ENCODE assay signal across 8 cellular contexts in genomic region chr17:32486701-32487459, GRCh38. TPM values are rescaled to one million over a fixed set of nuclear protein-coding genes. Genes with fewer than 3 reads are reported as not detected.
DNase-seq lines count a peak whose midpoint lies in the region; ATAC-seq and TF ChIP-seq lines count a peak whose summit lies in the region.

CDK5R1 (plus strand) TSS chr17:32486993; CDS start chr17:32487621, 628 bp downstream.

- intact Hi-C loops in Panc1 (cut with micrococcal nuclease; ENCODE audit: unreplicated experiment): no loop called here

- H3K4me2 ChIP-seq in BLaER1 treated with 17β-estradiol and CSF1 and Interleukin-3, amounts not matched to agents 10 nM and 100 nM: peak within 1 kb of the TSS; percentile 90 to 99 (median 94)
- peak within 1 kb of the TSS; percentile 50 for H3K4me2 ChIP-seq in neural cell (ENCODE audit: low read length)

- in situ Hi-C loops in Panc1 (cut with HindIII; ENCODE audit: low pct_unique_long_range_greater_than_20kb, low sequenced_read_pairs): no loop called here

- peak; percentile 70 for TF ChIP-seq EP300 in neural cell (conservative IDR thresholded peaks at IDR 0.05; ENCODE audit: poor library complexity, severe bottlenecking)

- DNase-seq in Panc1 (ENCODE audit: low read depth, low spot score) (no peak), fibroblast of villous mesenchyme (ENCODE audit: low read depth) (peak; percentile 69), thoracic aorta (ENCODE audit: low spot score) (no peak)
- peak; percentile 65 for DNase-seq in activated effector memory CD4-positive, alpha-beta T cell treated with Interleukin-2 at 50 U/mL for 16 hours

- TF ChIP-seq CTCF in Panc1 (IDR thresholded peaks at IDR 0.05) (no peak), fibroblast of villous mesenchyme (IDR thresholded peaks at IDR 0.05; ENCODE audit: insufficient read depth, low read depth, low read length) (no peak), neural cell (IDR thresholded peaks at IDR 0.05; ENCODE audit: poor library complexity, severe bottlenecking) (no peak), thoracic aorta (IDR thresholded peaks at IDR 0.05) (no peak)

- ATAC-seq in GM19324 (IDR thresholded peaks at IDR 0.05; ENCODE audit: low FRiP score, unreplicated experiment): peak; percentile 33
- peak; percentile 26 for ATAC-seq in HG03565 (IDR thresholded peaks at IDR 0.05; ENCODE audit: unreplicated experiment)
- peak; percentile 74 for ATAC-seq in Panc1
- peak; percentile 57 for ATAC-seq in thoracic aorta (ENCODE audit: insufficient number of reproducible peaks, low FRiP score, low read depth)

- no peaks in the 10 kb centered on the region for H3K9me2 ChIP-seq in neural cell (ENCODE audit: insufficient read depth, low read length)

- H3F3A ChIP-seq in neural cell (ENCODE audit: insufficient read depth, low read length, poor library complexity, severe bottlenecking): peaks cover 3% of the 10 kb centered on the region

- H3K27ac ChIP-seq in BLaER1 treated with 17β-estradiol and CSF1 and Interleukin-3, amounts not matched to agents 10 nM and 100 nM: peak within 1 kb of the TSS in 10 of 11 experiments; percentile 40 to 88 (median 82); a peak in 19 of 22 replicates
- H3K27ac ChIP-seq in Panc1 (ENCODE audit: low read length) (peak within 1 kb of the TSS; percentile 84), neural cell (ENCODE audit: low read length) (peak within 1 kb of the TSS; percentile 96), thoracic aorta (peak within 1 kb of the TSS; percentile 35 to 55)

- H3K9ac ChIP-seq in BLaER1 treated with 17β-estradiol and CSF1 and Interleukin-3, amounts not matched to agents 10 nM and 100 nM: peak within 1 kb of the TSS; percentile 76 to 91 (median 84)
- peak within 1 kb of the TSS; percentile 96 for H3K9ac ChIP-seq in neural cell (ENCODE audit: low read length)

- H3K36me3 ChIP-seq in BLaER1 treated with 17β-estradiol and CSF1 and Interleukin-3, amounts not matched to agents 10 nM and 100 nM: peaks cover 8 to 48% (median 40%) of the 10 kb centered on the region in 11 experiments; a peak in 20 of 22 replicates
- H3K36me3 ChIP-seq in Panc1 (ENCODE audit: control insufficient read depth, insufficient read depth, low read length): peaks cover 10% of the 10 kb centered on the region; the same call in 1 of the 2 replicates
- peaks cover 26% of the 10 kb centered on the region for H3K36me3 ChIP-seq in neural cell (ENCODE audit: insufficient read depth, low read length)
- peaks cover 7% of the 10 kb centered on the region for H3K36me3 ChIP-seq in thoracic aorta

- peaks cover 18 to 73% (median 57%) of the 10 kb centered on the region in 10 experiments for H3K4me1 ChIP-seq in BLaER1 treated with 17β-estradiol and CSF1 and Interleukin-3, amounts not matched to agents 10 nM and 100 nM
- peaks cover 29% of the 10 kb centered on the region for H3K4me1 ChIP-seq in Panc1 (ENCODE audit: control insufficient read depth, insufficient read depth, low read length)
- peaks cover 15 to 30% of the 10 kb centered on the region in 2 donors for H3K4me1 ChIP-seq in thoracic aorta (ENCODE audit: control insufficient read depth in 1 of 2, low read depth in 2 of 2)

- H2AFZ ChIP-seq in neural cell (ENCODE audit: low read depth, low read length): peak within 1 kb of the TSS; percentile 19

- BruUV-seq in Panc1 (replicated peaks; lab: Mats Ljungman, UMichigan): no TSS peak

- H3K79me2 ChIP-seq in neural cell (replicated peaks; ENCODE audit: insufficient read depth, low read length): peaks cover 44% of the 10 kb centered on the region

- peak within 1 kb of the TSS; percentile 70 to 88 (median 80) for H3K4me3 ChIP-seq in BLaER1 treated with 17β-estradiol and CSF1 and Interleukin-3, amounts not matched to agents 10 nM and 100 nM
- H3K4me3 ChIP-seq in Panc1 (ENCODE audit: low read depth in 2 of 2, low read length in 2 of 2): peak within 1 kb of the TSS; percentile 47 to 64
- H3K4me3 ChIP-seq in fibroblast of villous mesenchyme (ENCODE audit: low read depth, low read length): peak within 1 kb of the TSS; percentile 55
- H3K4me3 ChIP-seq in neural cell (ENCODE audit: low read length): peak within 1 kb of the TSS; percentile 88
- peak within 1 kb of the TSS; percentile 69 for H3K4me3 ChIP-seq in thoracic aorta

- no peaks in the 10 kb centered on the region for H3K27me3 ChIP-seq in BLaER1 treated with 17β-estradiol and CSF1 and Interleukin-3, amounts not matched to agents 10 nM and 100 nM
- no peaks in the 10 kb centered on the region for H3K27me3 ChIP-seq in Panc1 (ENCODE audit: control insufficient read depth, insufficient read depth, low read length)
- H3K27me3 ChIP-seq in neural cell (ENCODE audit: insufficient read depth, low read depth, low read length): no peaks in the 10 kb centered on the region
- H3K27me3 ChIP-seq in thoracic aorta (replicated peaks; ENCODE audit: insufficient read depth): no peaks in the 10 kb centered on the region

- H4K20me1 ChIP-seq in BLaER1 treated with 17β-estradiol and CSF1 and Interleukin-3, amounts not matched to agents 10 nM and 100 nM: peaks cover 0 to 66% (median 54%) of the 10 kb centered on the region in 11 experiments; a peak in 21 of 22 replicates
- peaks cover 10% of the 10 kb centered on the region for H4K20me1 ChIP-seq in neural cell (ENCODE audit: insufficient read depth)

- POLR2A ChIA-PET in Panc1 (lab: Charles Lee): no interaction called here

- CTCF ChIA-PET in Panc1 (lab: Charles Lee): interaction anchor here (0.7 kb wide), 1 partner anchor 25 kb away, joined by 3 read pairs; no protein-coding TSS in a partner anchor

- no peak for TF ChIP-seq RAD21 in neural cell (conservative IDR thresholded peaks at IDR 0.05)

- H3K9me3 ChIP-seq in BLaER1 treated with 17β-estradiol and CSF1 and Interleukin-3, amounts not matched to agents 10 nM and 100 nM (replicated peaks in 1 of 11): no peaks in the 10 kb centered on the region
- no peaks in the 10 kb centered on the region for H3K9me3 ChIP-seq in Panc1 (ENCODE audit: control insufficient read depth, insufficient read depth, low read depth, low read length)
- no peaks in the 10 kb centered on the region for H3K9me3 ChIP-seq in neural cell (ENCODE audit: low read length)
- no peaks in the 10 kb centered on the region for H3K9me3 ChIP-seq in thoracic aorta

TF ChIP-seq in neural cell, 6 proteins besides CTCF, POLR2A, EP300 and RAD21:
- peak; percentile 22 for TF ChIP-seq POLR2AphosphoS5 (IDR thresholded peaks at IDR 0.05)
- no peak for TF ChIP-seq EZH2 (IDR thresholded peaks at IDR 0.05; ENCODE audit: borderline replicate concordance, insufficient read depth, low read length, poor library complexity, severe bottlenecking)
- no peak for TF ChIP-seq REST (IDR thresholded peaks at IDR 0.05; ENCODE audit: borderline replicate concordance)
- TF ChIP-seq SMC3 (conservative IDR thresholded peaks at IDR 0.05; ENCODE audit: poor library complexity): peak; percentile 51
- TF ChIP-seq MXI1 (conservative IDR thresholded peaks at IDR 0.05; ENCODE audit: poor library complexity, severe bottlenecking): no peak
- no peak for TF ChIP-seq TAF1 (IDR thresholded peaks at IDR 0.05; ENCODE audit: low read depth)
TF ChIP-seq in neural cell: peak in this region for 2.

RNA-seq across cellular contexts. Expression of gene CDK5R1, which starts in this region (rescaled TPM):
- 7.9 TPM for total RNA-seq in Panc1 (2021; ENCODE audit: unreplicated experiment)
- polyA plus RNA-seq in Panc1 (2012; ENCODE audit: insufficient read length): 6.8 TPM
- total RNA-seq in fibroblast of villous mesenchyme: 0.64 and 0.86 TPM in 2 replicates
- 199 and 213 TPM in 2 replicates for polyA plus RNA-seq in neural cell
- 271 and 294 TPM in 2 replicates for polyA minus RNA-seq in neural cell
- 1 to 10 TPM; 1.1 to 2.6 TPM for total RNA-seq in thoracic aorta

Comparison
In these comparisons a context has a peak if more than half of its experiments do, and no peak if none do; other contexts are left out.
1. Peak in DNase-seq and H3K4me3 ChIP-seq in fibroblast of villous mesenchyme; RNA of the gene not detected or under 1 TPM.
2. H3K27ac ChIP-seq: peak in every context shown above with its lines; median percentile 96 in neural cell; 84 in Panc1; 82 in BLaER1 treated with 17β-estradiol and CSF1 and Interleukin-3, amounts not matched to agents 10 nM and 100 nM; 45 in thoracic aorta.